Comparison of ENCODE assay signal across 1 cellular context in the genomic region with DNA sequence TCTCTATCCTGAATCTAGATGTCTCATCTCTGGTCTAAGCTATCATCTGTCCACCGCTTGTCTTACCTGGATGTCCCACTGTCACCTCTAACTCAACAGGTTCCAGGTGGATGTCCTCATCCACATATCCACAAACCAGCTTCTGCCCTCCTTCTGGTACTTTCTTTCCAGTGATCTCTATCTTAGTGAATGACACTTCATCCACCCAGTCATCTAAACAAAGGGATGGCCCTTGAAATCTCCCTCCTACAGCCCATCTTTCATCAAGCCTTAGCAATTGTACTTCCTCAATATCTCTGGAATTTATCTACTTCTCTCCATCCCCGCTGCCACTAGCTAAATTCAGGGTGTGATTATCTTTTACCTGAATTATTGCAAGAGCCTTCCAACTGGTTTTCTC.
TF ChIP-seq lines count a peak whose summit lies in the region.

No MANE protein-coding gene starts in this region.

TF ChIP-seq in H1, 55 proteins besides CTCF, POLR2A, EP300 and RAD21 (continued from another document):
- TF ChIP-seq TAF1 (IDR thresholded peaks at IDR 0.05; ENCODE audit: low read depth, low read length) (no peak), E2F6 (IDR thresholded peaks at IDR 0.05) (no peak), SP2 (IDR thresholded peaks at IDR 0.05; ENCODE audit: low read length) (no peak), CREB1 (IDR thresholded peaks at IDR 0.05) (no peak), KDM4A (IDR thresholded peaks at IDR 0.05; ENCODE audit: low read depth, low read length, severe bottlenecking) (no peak), KDM1A (IDR thresholded peaks at IDR 0.05; ENCODE audit: borderline replicate concordance, low read length) (no peak), CBX5 (IDR thresholded peaks at IDR 0.05; ENCODE audit: low read depth, low read length) (no peak), BCL11A (IDR thresholded peaks at IDR 0.05; ENCODE audit: low read depth in 2 of 2, low read length in 2 of 2) (no peak), ATF2 (IDR thresholded peaks at IDR 0.05; ENCODE audit: low read length) (no peak), SP4 (IDR thresholded peaks at IDR 0.05; ENCODE audit: low read length) (no peak)
- TF ChIP-seq, protein P1, sequence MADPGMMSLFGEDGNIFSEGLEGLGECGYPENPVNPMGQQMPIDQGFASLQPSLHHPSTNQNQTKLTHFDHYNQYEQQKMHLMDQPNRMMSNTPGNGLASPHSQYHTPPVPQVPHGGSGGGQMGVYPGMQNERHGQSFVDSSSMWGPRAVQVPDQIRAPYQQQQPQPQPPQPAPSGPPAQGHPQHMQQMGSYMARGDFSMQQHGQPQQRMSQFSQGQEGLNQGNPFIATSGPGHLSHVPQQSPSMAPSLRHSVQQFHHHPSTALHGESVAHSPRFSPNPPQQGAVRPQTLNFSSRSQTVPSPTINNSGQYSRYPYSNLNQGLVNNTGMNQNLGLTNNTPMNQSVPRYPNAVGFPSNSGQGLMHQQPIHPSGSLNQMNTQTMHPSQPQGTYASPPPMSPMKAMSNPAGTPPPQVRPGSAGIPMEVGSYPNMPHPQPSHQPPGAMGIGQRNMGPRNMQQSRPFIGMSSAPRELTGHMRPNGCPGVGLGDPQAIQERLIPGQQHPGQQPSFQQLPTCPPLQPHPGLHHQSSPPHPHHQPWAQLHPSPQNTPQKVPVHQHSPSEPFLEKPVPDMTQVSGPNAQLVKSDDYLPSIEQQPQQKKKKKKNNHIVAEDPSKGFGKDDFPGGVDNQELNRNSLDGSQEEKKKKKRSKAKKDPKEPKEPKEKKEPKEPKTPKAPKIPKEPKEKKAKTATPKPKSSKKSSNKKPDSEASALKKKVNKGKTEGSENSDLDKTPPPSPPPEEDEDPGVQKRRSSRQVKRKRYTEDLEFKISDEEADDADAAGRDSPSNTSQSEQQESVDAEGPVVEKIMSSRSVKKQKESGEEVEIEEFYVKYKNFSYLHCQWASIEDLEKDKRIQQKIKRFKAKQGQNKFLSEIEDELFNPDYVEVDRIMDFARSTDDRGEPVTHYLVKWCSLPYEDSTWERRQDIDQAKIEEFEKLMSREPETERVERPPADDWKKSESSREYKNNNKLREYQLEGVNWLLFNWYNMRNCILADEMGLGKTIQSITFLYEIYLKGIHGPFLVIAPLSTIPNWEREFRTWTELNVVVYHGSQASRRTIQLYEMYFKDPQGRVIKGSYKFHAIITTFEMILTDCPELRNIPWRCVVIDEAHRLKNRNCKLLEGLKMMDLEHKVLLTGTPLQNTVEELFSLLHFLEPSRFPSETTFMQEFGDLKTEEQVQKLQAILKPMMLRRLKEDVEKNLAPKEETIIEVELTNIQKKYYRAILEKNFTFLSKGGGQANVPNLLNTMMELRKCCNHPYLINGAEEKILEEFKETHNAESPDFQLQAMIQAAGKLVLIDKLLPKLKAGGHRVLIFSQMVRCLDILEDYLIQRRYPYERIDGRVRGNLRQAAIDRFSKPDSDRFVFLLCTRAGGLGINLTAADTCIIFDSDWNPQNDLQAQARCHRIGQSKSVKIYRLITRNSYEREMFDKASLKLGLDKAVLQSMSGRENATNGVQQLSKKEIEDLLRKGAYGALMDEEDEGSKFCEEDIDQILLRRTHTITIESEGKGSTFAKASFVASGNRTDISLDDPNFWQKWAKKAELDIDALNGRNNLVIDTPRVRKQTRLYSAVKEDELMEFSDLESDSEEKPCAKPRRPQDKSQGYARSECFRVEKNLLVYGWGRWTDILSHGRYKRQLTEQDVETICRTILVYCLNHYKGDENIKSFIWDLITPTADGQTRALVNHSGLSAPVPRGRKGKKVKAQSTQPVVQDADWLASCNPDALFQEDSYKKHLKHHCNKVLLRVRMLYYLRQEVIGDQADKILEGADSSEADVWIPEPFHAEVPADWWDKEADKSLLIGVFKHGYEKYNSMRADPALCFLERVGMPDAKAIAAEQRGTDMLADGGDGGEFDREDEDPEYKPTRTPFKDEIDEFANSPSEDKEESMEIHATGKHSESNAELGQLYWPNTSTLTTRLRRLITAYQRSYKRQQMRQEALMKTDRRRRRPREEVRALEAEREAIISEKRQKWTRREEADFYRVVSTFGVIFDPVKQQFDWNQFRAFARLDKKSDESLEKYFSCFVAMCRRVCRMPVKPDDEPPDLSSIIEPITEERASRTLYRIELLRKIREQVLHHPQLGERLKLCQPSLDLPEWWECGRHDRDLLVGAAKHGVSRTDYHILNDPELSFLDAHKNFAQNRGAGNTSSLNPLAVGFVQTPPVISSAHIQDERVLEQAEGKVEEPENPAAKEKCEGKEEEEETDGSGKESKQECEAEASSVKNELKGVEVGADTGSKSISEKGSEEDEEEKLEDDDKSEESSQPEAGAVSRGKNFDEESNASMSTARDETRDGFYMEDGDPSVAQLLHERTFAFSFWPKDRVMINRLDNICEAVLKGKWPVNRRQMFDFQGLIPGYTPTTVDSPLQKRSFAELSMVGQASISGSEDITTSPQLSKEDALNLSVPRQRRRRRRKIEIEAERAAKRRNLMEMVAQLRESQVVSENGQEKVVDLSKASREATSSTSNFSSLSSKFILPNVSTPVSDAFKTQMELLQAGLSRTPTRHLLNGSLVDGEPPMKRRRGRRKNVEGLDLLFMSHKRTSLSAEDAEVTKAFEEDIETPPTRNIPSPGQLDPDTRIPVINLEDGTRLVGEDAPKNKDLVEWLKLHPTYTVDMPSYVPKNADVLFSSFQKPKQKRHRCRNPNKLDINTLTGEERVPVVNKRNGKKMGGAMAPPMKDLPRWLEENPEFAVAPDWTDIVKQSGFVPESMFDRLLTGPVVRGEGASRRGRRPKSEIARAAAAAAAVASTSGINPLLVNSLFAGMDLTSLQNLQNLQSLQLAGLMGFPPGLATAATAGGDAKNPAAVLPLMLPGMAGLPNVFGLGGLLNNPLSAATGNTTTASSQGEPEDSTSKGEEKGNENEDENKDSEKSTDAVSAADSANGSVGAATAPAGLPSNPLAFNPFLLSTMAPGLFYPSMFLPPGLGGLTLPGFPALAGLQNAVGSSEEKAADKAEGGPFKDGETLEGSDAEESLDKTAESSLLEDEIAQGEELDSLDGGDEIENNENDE (IDR thresholded peaks at IDR 0.05; ENCODE audit: insufficient replicate concordance, low read length) = no peak
